ENCODE assay signal across 13 cellular contexts in genomic region chr22:32175751-32176644, GRCh38. TPM values are rescaled to one million over a fixed set of nuclear protein-coding genes. Genes with fewer than 3 reads are reported as not detected.
A peak's percentile ranks its signal among the peaks of the same experiment; 100 is the strongest.
DNase-seq lines count a peak whose midpoint lies in the region; ATAC-seq and TF ChIP-seq lines count a peak whose summit lies in the region.
"Had no signal": no experiment of that assay in that cellular context is flagged by ENCODE, and none has a peak within 500 bp of the region (broad histone marks: within the 10 kb centered on the region; RNA-seq: fewer than 3 reads in every experiment).

No MANE protein-coding gene starts in this region.

- H3K27ac ChIP-seq in foreskin keratinocyte (no peak overlapping the region), ascending aorta (no peak overlapping the region)
- H3K27ac ChIP-seq: psoas muscle, tibial artery had no signal

- H3K9me3 ChIP-seq in ascending aorta: peaks cover 0 to 6% of the 10 kb centered on the region in 2 donors
- H3K9me3 ChIP-seq: psoas muscle, tibial artery had no signal

- H3K4me3 Mint-ChIP-seq in progenitor cell of endocrine pancreas (ENCODE audit: low read depth) (peak overlapping the region; percentile 20), HFFc6 (no peak overlapping the region)
- H3K4me3 Mint-ChIP-seq: IgD-negative memory B cell had no signal

- H3K27me3 Mint-ChIP-seq in progenitor cell of endocrine pancreas (peaks cover 44% of the 10 kb centered on the region), HFFc6 (ENCODE audit: insufficient read depth) (peaks cover 30% of the 10 kb centered on the region)

- H3K36me3 ChIP-seq in ascending aorta: no peaks in the 10 kb centered on the region
- H3K36me3 ChIP-seq: tibial artery had no signal

- peaks cover 30% of the 10 kb centered on the region for H3K27me3 ChIP-seq in foreskin keratinocyte
- H3K27me3 ChIP-seq in ascending aorta: peaks cover 4% of the 10 kb centered on the region

- H3K27ac Mint-ChIP-seq in progenitor cell of endocrine pancreas: no peak overlapping the region
- H3K27ac Mint-ChIP-seq in HFFc6: no peak overlapping the region
- H3K27ac Mint-ChIP-seq: IgD-negative memory B cell had no signal

- peak; percentile 36 for ATAC-seq in foreskin keratinocyte
- ATAC-seq in HG03175 (IDR thresholded peaks at IDR 0.05; ENCODE audit: unreplicated experiment): no peak
- ATAC-seq: psoas muscle had no signal

- H3K36me3 Mint-ChIP-seq in progenitor cell of endocrine pancreas (ENCODE audit: insufficient read depth) (no peaks in the 10 kb centered on the region), HFFc6 (ENCODE audit: low read depth) (no peaks in the 10 kb centered on the region)
- H3K36me3 Mint-ChIP-seq: IgD-negative memory B cell had no signal

- TF ChIP-seq CTCF in foreskin keratinocyte (conservative IDR thresholded peaks at IDR 0.05): no peak
- no peak for TF ChIP-seq CTCF in progenitor cell of endocrine pancreas (IDR thresholded peaks at IDR 0.05; ENCODE audit: unreplicated experiment)
- no peak for TF ChIP-seq CTCF in ascending aorta (IDR thresholded peaks at IDR 0.05)
- no peak for TF ChIP-seq CTCF in HFFc6 (IDR thresholded peaks at IDR 0.05)

- intact Hi-C loops in ascending aorta (cut with DNase I): no loop called here

- H3K4me1 ChIP-seq in foreskin keratinocyte (no peaks in the 10 kb centered on the region), ascending aorta (no peaks in the 10 kb centered on the region)
- H3K4me1 ChIP-seq: psoas muscle had no signal

- H3K4me1 Mint-ChIP-seq in progenitor cell of endocrine pancreas (ENCODE audit: low read depth) (no peaks in the 10 kb centered on the region), HFFc6 (ENCODE audit: low read depth) (no peaks in the 10 kb centered on the region)
- H3K4me1 Mint-ChIP-seq: IgD-negative memory B cell had no signal

- H3K4me3 ChIP-seq in ascending aorta: no peak overlapping the region
- H3K4me3 ChIP-seq: psoas muscle, tibial artery had no signal

- H3K9me3 Mint-ChIP-seq in progenitor cell of endocrine pancreas (ENCODE audit: low read depth) (no peaks in the 10 kb centered on the region), HFFc6 (no peaks in the 10 kb centered on the region)
- H3K9me3 Mint-ChIP-seq: IgD-negative memory B cell had no signal

- DNase-seq in activated CD4-positive, alpha-beta T cell treated with anti-CD3 and anti-CD28 coated beads for 48 hours: peak; percentile 12
- DNase-seq in activated CD4-positive, alpha-beta T cell treated with anti-CD3 and anti-CD28 coated beads, Interleukin-2, amount 50 U/mL, for 4 hours: no peak
- DNase-seq in NCI-H146 (lab: John Stamatoyannopoulos, UW): peak; percentile 58
- no peak for DNase-seq in foreskin keratinocyte
- DNase-seq in progenitor cell of endocrine pancreas (ENCODE audit: low spot score, unreplicated experiment): peak; percentile 30
- DNase-seq in ascending aorta (ENCODE audit: low spot score in 2 of 2): no peak
- DNase-seq in HFFc6: no peak
- DNase-seq: activated effector memory CD4-positive, alpha-beta T cell treated with anti-CD3 and anti-CD28 coated beads, Interleukin-2, amount 50 U/mL, for 16 hours; NCI-H2029 treated with DMSO at 0.1 percent for 48 hours; psoas muscle; tibial artery had no signal

RNA-seq across cellular contexts. Expression of gene C22orf42, which starts 16.9 kb away (rescaled TPM):
- total RNA-seq in foreskin keratinocyte (not detected in 2 replicates), progenitor cell of endocrine pancreas (13.2 and 13.9 TPM in 2 replicates), ascending aorta (not detected)
- not detected in 2 replicates for polyA plus RNA-seq in foreskin keratinocyte
- not detected for total RNA-seq in HFFc6 (2021; fragmentation: NEBNext Ultra II Directional; extraction: Animal tissue kit (Norgen Biotek cat#: 25700))
- total RNA-seq: psoas muscle had no signal
- polyA plus RNA-seq: IgD-negative memory B cell, psoas muscle had no signal

RNA-seq across cellular contexts. Expression of gene RFPL2, which starts 28.9 kb away (rescaled TPM):
- total RNA-seq in foreskin keratinocyte: not detected in 2 replicates
- polyA plus RNA-seq in foreskin keratinocyte: not detected in 2 replicates
- total RNA-seq in progenitor cell of endocrine pancreas: 1.0 TPM in 2 replicates
- not detected for total RNA-seq in ascending aorta
- total RNA-seq in HFFc6 (2021; fragmentation: NEBNext Ultra II Directional; extraction: Animal tissue kit (Norgen Biotek cat#: 25700)): not detected
- total RNA-seq: psoas muscle had no signal
- polyA plus RNA-seq: IgD-negative memory B cell, psoas muscle had no signal

Comparison
In these comparisons a context has a peak if more than half of its experiments do, and no peak if none do; other contexts are left out.
1. DNase-seq: peak in activated CD4-positive, alpha-beta T cell treated with anti-CD3 and anti-CD28 coated beads for 48 hours (single experiment), NCI-H146 (single experiment) and progenitor cell of endocrine pancreas (single experiment); none in activated CD4-positive, alpha-beta T cell treated with anti-CD3 and anti-CD28 coated beads, Interleukin-2, amount 50 U/mL, for 4 hours (0 of 2), foreskin keratinocyte (0 of 2), ascending aorta (0 of 2) and HFFc6 (single experiment).
2. RNA of gene C22orf42, which starts 16.9 kb away (total RNA-seq): 13.2 to 13.9 TPM in progenitor cell of endocrine pancreas; not detected in foreskin keratinocyte, not detected in ascending aorta (single experiment) and not detected in HFFc6; every median in the first group is over 10 times any median in the second.